Comparison of ENCODE assay signal across 25 cellular contexts in the genomic region with DNA sequence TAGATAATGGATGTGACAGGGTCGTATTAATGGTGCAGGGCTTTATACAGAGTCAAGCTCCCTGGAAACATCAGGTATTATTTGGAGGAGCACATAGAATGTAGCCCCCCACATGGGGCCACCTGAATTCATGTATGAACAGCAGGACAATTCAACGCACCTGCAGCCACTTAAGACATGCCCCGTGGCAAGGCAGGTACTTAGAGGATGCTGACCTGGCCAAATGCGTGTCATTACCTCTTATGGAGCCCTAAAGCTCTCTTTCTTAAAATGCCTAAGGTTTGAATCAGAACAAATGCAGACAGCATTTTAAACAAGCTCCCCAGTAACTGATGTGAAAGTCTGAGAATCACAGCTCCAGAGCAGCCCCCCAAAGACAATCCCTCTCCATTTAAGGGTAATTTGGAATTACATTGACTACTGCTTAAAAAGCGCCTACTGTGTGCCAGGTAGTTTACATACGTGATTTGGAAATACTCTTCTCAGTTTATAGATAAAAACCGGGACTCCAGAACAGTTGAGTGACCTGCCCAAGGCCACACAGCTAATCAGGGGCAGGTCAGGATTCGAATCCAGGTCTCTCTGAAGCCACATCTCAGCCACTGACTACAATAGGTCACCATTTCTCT.
"Had no signal": no experiment of that assay in that cellular context is flagged by ENCODE, and none has a peak within 500 bp of the region (broad histone marks: within the 10 kb centered on the region; RNA-seq: fewer than 3 reads in every experiment).

No MANE protein-coding gene starts in this region.

- FAIRE-seq: kidney had no signal

- H3K27me3 ChIP-seq: neural progenitor cell, ovary, right atrium auricular region, upper lobe of left lung, uterus had no signal

- H3K9ac ChIP-seq: neural progenitor cell had no signal

- H3K27ac ChIP-seq: epithelial cell of prostate, esophagus muscularis mucosa, gastrocnemius medialis, neural progenitor cell, ovary, right atrium auricular region, sigmoid colon, skin epidermis, suprapubic skin, tibial artery, upper lobe of left lung, uterus had no signal

- H3K4me3 ChIP-seq: esophagus muscularis mucosa, gastrocnemius medialis, lung, neural progenitor cell, ovary, right atrium auricular region, sigmoid colon, skin epidermis, suprapubic skin, tibial artery, upper lobe of left lung, uterus had no signal

- H3K9me3 ChIP-seq: gastrocnemius medialis, ovary, uterus had no signal

- H3K36me3 ChIP-seq: esophagus muscularis mucosa, gastrocnemius medialis, neural progenitor cell, ovary, right atrium auricular region, sigmoid colon, suprapubic skin, tibial artery, upper lobe of left lung, uterus had no signal

- DNase-seq: effector memory CD8-positive, alpha-beta T cell; gastrocnemius medialis; glutamatergic neuron; immature natural killer cell; kidney; left cardiac atrium; left ventricle myocardium superior; mesenchymal stem cell; midbrain; nucleus accumbens; ovary; sigmoid colon; stimulated activated CD4-positive, alpha-beta T cell treated with anti-CD3 and anti-CD28 coated beads, Interleukin-4, amount 100 ng/mL, for 1 hour; stimulated activated CD8-positive, alpha-beta memory T cell treated with anti-CD3 and anti-CD28 coated beads, Interleukin-4, amount 100 ng/mL, for 48 hours; stimulated activated naive CD8-positive, alpha-beta T cell treated with anti-CD3 and anti-CD28 coated beads, Interleukin-15, Interleukin-2, amounts not matched to agents 100 U/mL and 50 U/mL, for 24 hours; uterus had no signal

- H3K4me1 ChIP-seq: esophagus muscularis mucosa, gastrocnemius medialis, right atrium auricular region, sigmoid colon, suprapubic skin, tibial artery, upper lobe of left lung, uterus had no signal

- H3K4me2 ChIP-seq: neural progenitor cell had no signal
